Comparison of ENCODE assay signal across 8 cellular contexts in the genomic region with DNA sequence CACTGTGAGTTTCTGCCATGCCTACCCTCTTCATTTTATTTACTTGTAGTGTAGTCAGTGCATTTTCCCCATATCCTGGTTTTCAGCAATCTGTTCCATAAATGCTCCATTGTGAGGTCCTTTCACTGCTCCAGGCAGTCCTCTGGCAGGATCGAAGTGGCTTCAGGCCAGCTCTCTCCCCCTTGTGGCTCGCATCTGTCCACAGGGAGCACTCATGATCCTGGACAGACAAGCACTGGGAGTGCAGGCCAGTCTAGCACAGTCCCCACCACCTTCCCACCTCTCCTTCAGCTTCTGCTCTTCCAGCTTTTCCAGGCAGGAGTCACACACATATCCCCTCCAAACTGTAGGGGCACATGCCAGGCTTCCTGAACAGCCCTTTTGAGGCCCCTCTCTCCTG.
DNase-seq lines count a peak whose midpoint lies in the region; ATAC-seq and TF ChIP-seq lines count a peak whose summit lies in the region.
"Had no signal": no experiment of that assay in that cellular context is flagged by ENCODE, and none has a peak within 500 bp of the region (broad histone marks: within the 10 kb centered on the region; RNA-seq: fewer than 3 reads in every experiment).

No MANE protein-coding gene starts in this region.

- no peak overlapping the region for H3K27ac Mint-ChIP-seq in T-cell

- WGBS in gastroesophageal sphincter (ENCODE audit: low coverage in 1 of 2), 2 donors, result 50% methylated on average over 2 of the region's 2 CpGs; no CpG with 5 or more reads in 1 of the 2 donors

- H3K4me3 ChIP-seq in gastroesophageal sphincter, result no peak overlapping the region

- no peak overlapping the region for H3K27ac ChIP-seq in gastroesophageal sphincter
- H3K27ac ChIP-seq: neutrophil had no signal

- intact Hi-C loops in sciatic nerve (cut with DNase I), result no loop called here

- no peaks in the 10 kb centered on the region for H3K27me3 ChIP-seq in gastroesophageal sphincter
- H3K27me3 ChIP-seq: neutrophil had no signal

- H3K4me1 Mint-ChIP-seq in T-cell, result no peaks in the 10 kb centered on the region

- POLR2A ChIA-PET in T-cell (lab: Charles Lee), result no interaction called here

- no peak for TF ChIP-seq EP300 in gastroesophageal sphincter (IDR thresholded peaks at IDR 0.05)

- no peaks in the 10 kb centered on the region for H3K36me3 ChIP-seq in gastroesophageal sphincter
- H3K36me3 ChIP-seq: neutrophil had no signal

- DNase-seq in H4 (ENCODE audit: low spot score), result peak; percentile 20
- peak; percentile 51 for DNase-seq in RPMI7951 (ENCODE audit: low read depth)
- no peak for DNase-seq in sciatic nerve (ENCODE audit: low spot score)
- no peak for DNase-seq in NK-92 (lab: John Stamatoyannopoulos, UW; ENCODE audit: unreplicated experiment)
- DNase-seq in T-cell, result no peak

- H3K4me3 Mint-ChIP-seq in T-cell, result no peak overlapping the region

- no peak for TF ChIP-seq POLR2A in gastroesophageal sphincter (IDR thresholded peaks at IDR 0.05)

- H3K9me3 Mint-ChIP-seq in T-cell, result no peaks in the 10 kb centered on the region

- no peaks in the 10 kb centered on the region for H3K9me3 ChIP-seq in gastroesophageal sphincter
- H3K9me3 ChIP-seq: neutrophil had no signal

- CTCF ChIA-PET in T-cell (lab: Charles Lee), result no interaction called here

- ATAC-seq in gastroesophageal sphincter (peak; percentile 25), sciatic nerve (peak; percentile 55), HG02870 (IDR thresholded peaks at IDR 0.05; ENCODE audit: unreplicated experiment) (no peak), T-cell (replicated peaks in 1 of 4) (no peak)

- peak in 2 of 4 experiments; percentile 14 to 40 for TF ChIP-seq CTCF in gastroesophageal sphincter (IDR thresholded peaks at IDR 0.05)

- H3K27me3 Mint-ChIP-seq in T-cell, result peaks cover 0 to 3% of the 10 kb centered on the region in 2 donors

- H3K4me1 ChIP-seq in gastroesophageal sphincter, result peaks cover 0 to 33% (median 5%) of the 10 kb centered on the region in 3 donors

- no peaks in the 10 kb centered on the region for H3K36me3 Mint-ChIP-seq in T-cell

Comparison
In these comparisons a context has a peak if more than half of its experiments do, and no peak if none do; other contexts are left out.
1. DNase-seq: peak in H4 (single experiment) and RPMI7951 (single experiment); none in sciatic nerve (single experiment), NK-92 (single experiment) and T-cell (0 of 34).
2. ATAC-seq: peak in gastroesophageal sphincter (single experiment) and sciatic nerve (single experiment); none in HG02870 (single experiment) and T-cell (0 of 4).